ENCODE assay signal across 1 cellular context in genomic region chr4:139312552-139313332, GRCh38.
TF ChIP-seq lines count a peak whose summit lies in the region.

No MANE protein-coding gene starts in this region.

TF ChIP-seq in endothelial cell of umbilical vein, 7 proteins besides CTCF, POLR2A, EP300 and RAD21:
- TF ChIP-seq JUN (IDR thresholded peaks at IDR 0.05; ENCODE audit: borderline replicate concordance, insufficient read depth, insufficient read length, low read depth) (no peak), FOS (IDR thresholded peaks at IDR 0.05; ENCODE audit: borderline replicate concordance, insufficient read depth, low read length) (no peak), GATA2 (IDR thresholded peaks at IDR 0.05; ENCODE audit: insufficient read depth, insufficient read length, low read depth, low read length) (no peak), POLR2AphosphoS5 (IDR thresholded peaks at IDR 0.05; ENCODE audit: insufficient read depth, low read depth, low read length) (no peak), EZH2 (IDR thresholded peaks at IDR 0.05; ENCODE audit: borderline replicate concordance, low read depth, low read length, severe bottlenecking) (no peak), MYC (IDR thresholded peaks at IDR 0.05; ENCODE audit: low read depth, low read length) (no peak)
- TF ChIP-seq, protein P1, sequence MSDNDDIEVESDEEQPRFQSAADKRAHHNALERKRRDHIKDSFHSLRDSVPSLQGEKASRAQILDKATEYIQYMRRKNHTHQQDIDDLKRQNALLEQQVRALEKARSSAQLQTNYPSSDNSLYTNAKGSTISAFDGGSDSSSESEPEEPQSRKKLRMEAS (IDR thresholded peaks at IDR 0.05; ENCODE audit: insufficient read depth, insufficient read length) = no peak
